ENCODE assay signal across 8 cellular contexts in the genomic region with DNA sequence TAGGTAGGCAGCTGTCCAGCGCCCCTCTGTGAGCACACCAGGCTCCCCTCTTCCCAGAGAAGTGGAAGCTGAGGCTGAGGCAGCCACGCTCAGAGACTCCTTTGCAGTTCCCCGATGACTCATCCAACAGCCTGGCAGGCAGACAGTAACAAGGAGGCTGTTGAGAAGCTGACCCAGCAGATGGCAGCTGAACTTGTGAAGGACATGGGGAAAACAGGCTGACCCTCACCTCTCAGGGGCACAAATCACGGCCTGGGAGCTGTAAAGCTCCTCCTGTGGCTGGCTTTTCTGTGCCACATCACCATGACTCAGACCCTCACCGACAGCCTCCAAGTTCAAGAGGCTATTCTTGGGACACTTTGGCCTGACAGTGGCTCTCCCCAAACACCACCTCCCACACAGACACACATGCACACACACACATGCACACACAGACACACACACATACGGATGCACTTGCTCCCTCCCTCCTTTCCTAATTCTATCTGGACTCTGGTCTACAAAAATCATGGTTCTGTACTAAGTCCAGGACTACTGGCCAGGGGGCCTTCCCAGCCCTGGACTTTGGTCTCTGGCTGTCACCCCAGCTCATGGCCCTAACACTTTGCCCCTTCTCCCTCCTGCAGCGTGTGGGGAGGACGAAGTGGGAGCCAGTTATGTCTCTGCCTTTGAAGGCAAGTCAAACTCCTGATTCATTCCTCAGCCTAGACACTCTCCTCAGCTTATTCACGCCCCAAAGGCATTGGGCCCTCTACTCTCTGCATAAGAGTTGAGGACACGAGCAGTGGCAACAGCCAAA. TPM values are rescaled to one million over a fixed set of nuclear protein-coding genes. Genes with fewer than 3 reads are reported as not detected.
DNase-seq lines count a peak whose midpoint lies in the region; ATAC-seq and TF ChIP-seq lines count a peak whose summit lies in the region.

No MANE protein-coding gene starts in this region.

- peak overlapping the region; percentile 85 for H3K27ac ChIP-seq in right cardiac atrium (ENCODE audit: low read length)
- H3K27ac ChIP-seq in psoas muscle: peak overlapping the region; percentile 96

- no peaks in the 10 kb centered on the region for H3K27me3 ChIP-seq in right cardiac atrium (ENCODE audit: control insufficient read depth, insufficient read depth)
- no peaks in the 10 kb centered on the region for H3K27me3 ChIP-seq in psoas muscle (ENCODE audit: insufficient read depth in 3 of 3, low read length in 2 of 3)

- no peak overlapping the region for H3K4me3 ChIP-seq in NB4 (ENCODE audit: low read depth, low read length)
- H3K4me3 ChIP-seq in right cardiac atrium (ENCODE audit: low read length): no peak overlapping the region
- H3K4me3 ChIP-seq in psoas muscle: no peak overlapping the region

- WGBS in right cardiac atrium: 29% methylated on average over 10 of the region's 10 CpGs
- 24 to 37% (median 28%) methylated on average over 10 of the region's 10 CpGs for WGBS in psoas muscle, 3 donors

- in situ Hi-C loops in G401 (cut with HindIII; ENCODE audit: low sequenced_read_pairs): no loop called here

- H3K4me1 ChIP-seq in right cardiac atrium (ENCODE audit: control insufficient read depth, insufficient read depth, low read length) (peaks cover 50% of the 10 kb centered on the region), psoas muscle (peaks cover 99% of the 10 kb centered on the region)

- peaks cover 0 to 18% of the 10 kb centered on the region in 2 donors for H3K36me3 ChIP-seq in psoas muscle (ENCODE audit: insufficient read depth in 1 of 2, low read depth in 1 of 2)

- TF ChIP-seq CTCF in NB4 (IDR thresholded peaks at IDR 0.05; ENCODE audit: low read depth, low read length): peak; percentile 1
- no peak for TF ChIP-seq CTCF in psoas muscle (IDR thresholded peaks at IDR 0.05)

- intact Hi-C loops in right cardiac atrium (cut with DNase I) (no loop called here), psoas muscle (cut with DNase I) (no loop called here)

- ATAC-seq in right cardiac atrium (peak; percentile 78 to 82), psoas muscle (peak; percentile 86 to 88 (median 88)), GM18502 (IDR thresholded peaks at IDR 0.05; ENCODE audit: poor library complexity, unreplicated experiment) (no peak)

- H3K9me3 ChIP-seq in right cardiac atrium (ENCODE audit: control insufficient read depth, low read length): no peaks in the 10 kb centered on the region
- H3K9me3 ChIP-seq in psoas muscle: no peaks in the 10 kb centered on the region

- TF ChIP-seq POLR2A in NB4 (IDR thresholded peaks at IDR 0.05; ENCODE audit: extremely low read depth, insufficient read length): no peak

- DNase-seq in G401 (ENCODE audit: low spot score): peak; percentile 89
- DNase-seq in NB4 (ENCODE audit: low read depth): peak; percentile 82
- DNase-seq in anterior cingulate cortex (lab: John Stamatoyannopoulos, UW): peak in 48 of 58 donors; percentile 15 to 85 (median 50)
- DNase-seq in right cardiac atrium: peak; percentile 87 to 91 (median 90)
- DNase-seq in psoas muscle: peak; percentile 91 to 95
- DNase-seq in NCI-H1436 treated with DMSO at 0.1 percent for 48 hours (lab: John Stamatoyannopoulos, UW): no peak
- DNase-seq in activated gamma-delta T cell treated with Interleukin-2 at 50 U/mL for 16 hours: no peak

RNA-seq across cellular contexts. Expression of gene MAP3K14, which starts 23.2 kb away (rescaled TPM):
- 17.5 and 17.8 TPM in 2 replicates for total RNA-seq in G401 (2014; rRNA removed; shearing (Covaris generic))
- 10 to 100 TPM; 12.2 to 17.1 (median 15.1) TPM for total RNA-seq in right cardiac atrium
- polyA plus RNA-seq in right cardiac atrium: 10.8 TPM
- total RNA-seq in psoas muscle: 10 to 100 TPM; 21.8 to 53.5 (median 30.1) TPM
- polyA plus RNA-seq in psoas muscle: 10 to 100 TPM; 12.4 to 28.1 (median 24.6) TPM

RNA-seq across cellular contexts. Expression of gene SPATA32, which starts 31.7 kb away (rescaled TPM):
- total RNA-seq in G401 (2014; rRNA removed; shearing (Covaris generic)): not detected in 2 replicates
- total RNA-seq in right cardiac atrium: not detected
- polyA plus RNA-seq in right cardiac atrium: not detected
- total RNA-seq in psoas muscle: under 1 TPM in 1 of 4 donors, not detected in 3; 0.11 TPM
- not detected for polyA plus RNA-seq in psoas muscle

Comparison
In these comparisons a context has a peak if more than half of its experiments do, and no peak if none do; other contexts are left out.
1. DNase-seq: peak in G401 (single experiment), NB4 (single experiment), anterior cingulate cortex (48 of 58), right cardiac atrium (3 of 3) and psoas muscle (2 of 2); none in NCI-H1436 treated with DMSO at 0.1 percent for 48 hours (single experiment) and activated gamma-delta T cell treated with Interleukin-2 at 50 U/mL for 16 hours (single experiment).